In the genomic region with DNA sequence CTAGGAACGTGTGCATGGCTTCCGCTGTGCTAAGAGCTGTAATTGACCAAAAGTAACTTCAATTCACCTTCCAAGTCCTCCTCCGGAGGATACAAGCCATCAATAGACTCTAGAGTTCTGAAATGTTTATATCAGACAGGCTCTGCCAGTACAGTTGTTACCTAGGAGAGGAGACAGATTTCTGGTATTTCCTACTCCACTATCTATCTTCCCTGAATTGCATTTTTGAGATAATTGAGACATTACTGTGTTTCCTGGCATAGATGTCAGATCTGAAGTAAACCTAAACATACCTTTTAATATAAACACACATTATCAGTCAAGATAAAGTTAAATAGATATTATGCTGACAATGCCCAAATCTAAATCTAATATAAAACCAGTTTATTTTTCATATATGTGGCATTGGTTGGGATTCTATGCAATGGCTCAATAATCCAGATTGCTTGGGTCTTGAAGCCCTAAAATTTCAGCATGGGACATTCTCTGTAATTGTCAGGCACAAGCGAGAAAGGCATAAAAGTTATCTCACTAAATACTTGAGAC, we compare ENCODE assay signal across 1 cellular context.
A peak's percentile ranks its signal among the peaks of the same experiment; 100 is the strongest.
TF ChIP-seq lines count a peak whose summit lies in the region.

No MANE protein-coding gene starts in this region.

TF ChIP-seq in HepG2, 621 proteins besides CTCF, POLR2A, EP300 and RAD21 (continued from another document):
- TF ChIP-seq, protein P1, sequence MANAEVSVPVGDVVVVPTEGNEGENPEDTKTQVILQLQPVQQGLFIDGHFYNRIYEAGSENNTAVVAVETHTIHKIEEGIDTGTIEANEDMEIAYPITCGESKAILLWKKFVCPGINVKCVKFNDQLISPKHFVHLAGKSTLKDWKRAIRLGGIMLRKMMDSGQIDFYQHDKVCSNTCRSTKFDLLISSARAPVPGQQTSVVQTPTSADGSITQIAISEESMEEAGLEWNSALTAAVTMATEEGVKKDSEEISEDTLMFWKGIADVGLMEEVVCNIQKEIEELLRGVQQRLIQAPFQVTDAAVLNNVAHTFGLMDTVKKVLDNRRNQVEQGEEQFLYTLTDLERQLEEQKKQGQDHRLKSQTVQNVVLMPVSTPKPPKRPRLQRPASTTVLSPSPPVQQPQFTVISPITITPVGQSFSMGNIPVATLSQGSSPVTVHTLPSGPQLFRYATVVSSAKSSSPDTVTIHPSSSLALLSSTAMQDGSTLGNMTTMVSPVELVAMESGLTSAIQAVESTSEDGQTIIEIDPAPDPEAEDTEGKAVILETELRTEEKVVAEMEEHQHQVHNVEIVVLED (CRISPR knock-in tag; IDR thresholded peaks at IDR 0.05; ENCODE audit: borderline replicate concordance): no peak
- TF ChIP-seq MAFK (conservative IDR thresholded peaks at IDR 0.05 in 1 of 2, IDR thresholded peaks at IDR 0.05 in 1 of 2; ENCODE audit: low read length in 2 of 2): peak in 1 of 2 experiments; percentile 68; a peak in 3 of 4 replicates
TF ChIP-seq in HepG2: peak in this region for 2.
